In genomic region chr11:110447897-110448522, GRCh38 we compare ENCODE assay signal across 10 cellular contexts. TPM values are rescaled to one million over a fixed set of nuclear protein-coding genes. Genes with fewer than 3 reads are reported as not detected.
DNase-seq lines count a peak whose midpoint lies in the region; ATAC-seq, FAIRE-seq and TF ChIP-seq lines count a peak whose summit lies in the region.
"Had no signal": no experiment of that assay in that cellular context is flagged by ENCODE, and none has a peak within 500 bp of the region (broad histone marks: within the 10 kb centered on the region; RNA-seq: fewer than 3 reads in every experiment).

No MANE protein-coding gene starts in this region.

- H3K9me3 Mint-ChIP-seq in CD4-positive, CD25-positive, alpha-beta regulatory T cell: no peaks in the 10 kb centered on the region
- H3K9me3 Mint-ChIP-seq: activated naive CD8-positive, alpha-beta T cell treated with anti-CD3 and anti-CD28 coated beads, Interleukin-2, amount 50 U/mL, for 24 hours had no signal

- H3K27me3 Mint-ChIP-seq in CD4-positive, CD25-positive, alpha-beta regulatory T cell: no peaks in the 10 kb centered on the region
- H3K27me3 Mint-ChIP-seq: activated naive CD8-positive, alpha-beta T cell treated with anti-CD3 and anti-CD28 coated beads, Interleukin-2, amount 50 U/mL, for 24 hours had no signal

- WGBS in suprapubic skin: 67% methylated on average over 5 of the region's 5 CpGs

- no peaks in the 10 kb centered on the region for H3K9me3 ChIP-seq in CD4-positive, CD25-positive, alpha-beta regulatory T cell (ENCODE audit: control insufficient read depth in 2 of 2, low read length in 2 of 2)
- H3K9me3 ChIP-seq in lower lobe of right lung (no peaks in the 10 kb centered on the region), suprapubic skin (no peaks in the 10 kb centered on the region)

- H3K36me3 ChIP-seq in CD4-positive, CD25-positive, alpha-beta regulatory T cell (ENCODE audit: control insufficient read depth, insufficient read depth, low read length): peaks cover 4% of the 10 kb centered on the region
- peaks cover 8% of the 10 kb centered on the region for H3K36me3 ChIP-seq in lower lobe of right lung
- no peaks in the 10 kb centered on the region for H3K36me3 ChIP-seq in suprapubic skin

- peak; percentile 35 for TF ChIP-seq CTCF in lower lobe of right lung (IDR thresholded peaks at IDR 0.05)
- TF ChIP-seq CTCF in suprapubic skin (IDR thresholded peaks at IDR 0.05): no peak

- H3K27me3 ChIP-seq in CD4-positive, CD25-positive, alpha-beta regulatory T cell (ENCODE audit: control insufficient read depth, insufficient read depth, low read length): no peaks in the 10 kb centered on the region
- H3K27me3 ChIP-seq in lower lobe of right lung (ENCODE audit: low read depth) (no peaks in the 10 kb centered on the region), suprapubic skin (no peaks in the 10 kb centered on the region)

- H3K4me1 Mint-ChIP-seq in CD4-positive, CD25-positive, alpha-beta regulatory T cell: peaks cover 30 to 48% (median 34%) of the 10 kb centered on the region in 4 donors

- DNase-seq in CD4-positive, CD25-positive, alpha-beta regulatory T cell: peak in 2 of 3 donors; percentile 17 to 65
- DNase-seq in GM19239 (ENCODE audit: insufficient read length, low spot score) (no peak), astrocyte of the hippocampus (ENCODE audit: low read depth, low spot score) (peak; percentile 18), lower lobe of right lung (no peak), suprapubic skin (ENCODE audit: low spot score in 2 of 2) (no peak), NCI-H1417 treated with DMSO at 0.1 percent for 48 hours (lab: John Stamatoyannopoulos, UW) (no peak), H4 (ENCODE audit: low spot score) (no peak)
- DNase-seq: activated naive CD8-positive, alpha-beta T cell treated with anti-CD3 and anti-CD28 coated beads, Interleukin-2, amount 50 U/mL, for 24 hours; islet precursor cell had no signal

- TF ChIP-seq EP300 in suprapubic skin (IDR thresholded peaks at IDR 0.05): no peak

- no peak for TF ChIP-seq POLR2A in suprapubic skin (IDR thresholded peaks at IDR 0.05)

- no peak overlapping the region for H3K27ac ChIP-seq in CD4-positive, CD25-positive, alpha-beta regulatory T cell (ENCODE audit: insufficient read depth, low read length, poor library complexity, severe bottlenecking)
- H3K27ac ChIP-seq in lower lobe of right lung (no peak overlapping the region), suprapubic skin (no peak overlapping the region)

- H3K27ac Mint-ChIP-seq in CD4-positive, CD25-positive, alpha-beta regulatory T cell: no peak overlapping the region
- H3K27ac Mint-ChIP-seq: activated naive CD8-positive, alpha-beta T cell treated with anti-CD3 and anti-CD28 coated beads, Interleukin-2, amount 50 U/mL, for 24 hours had no signal

- no peak overlapping the region for H3K4me3 ChIP-seq in CD4-positive, CD25-positive, alpha-beta regulatory T cell (ENCODE audit: low read depth, low read length)
- H3K4me3 ChIP-seq in lower lobe of right lung (no peak overlapping the region), suprapubic skin (no peak overlapping the region)

- H3K4me3 Mint-ChIP-seq in CD4-positive, CD25-positive, alpha-beta regulatory T cell: no peak overlapping the region
- H3K4me3 Mint-ChIP-seq: activated naive CD8-positive, alpha-beta T cell treated with anti-CD3 and anti-CD28 coated beads, Interleukin-2, amount 50 U/mL, for 24 hours had no signal

- intact Hi-C loops in lower lobe of right lung (cut with DNase I): no loop called here

- FAIRE-seq in GM19239 (lab: Jason Lieb, UNC): peak; percentile 71

- no peaks in the 10 kb centered on the region for H3K4me1 ChIP-seq in CD4-positive, CD25-positive, alpha-beta regulatory T cell (ENCODE audit: control insufficient read depth, insufficient read depth, low read length, poor library complexity, severe bottlenecking)
- no peaks in the 10 kb centered on the region for H3K4me1 ChIP-seq in lower lobe of right lung
- H3K4me1 ChIP-seq in suprapubic skin: no peaks in the 10 kb centered on the region

- ATAC-seq in CD4-positive, CD25-positive, alpha-beta regulatory T cell (ENCODE audit: low read depth in 2 of 2): no peak
- ATAC-seq in lower lobe of right lung (no peak), HG03571 (IDR thresholded peaks at IDR 0.05; ENCODE audit: unreplicated experiment) (no peak)
- ATAC-seq: activated naive CD8-positive, alpha-beta T cell treated with anti-CD3 and anti-CD28 coated beads, Interleukin-2, amount 50 U/mL, for 24 hours had no signal

- H3K36me3 Mint-ChIP-seq in CD4-positive, CD25-positive, alpha-beta regulatory T cell: peaks cover 39% of the 10 kb centered on the region

RNA-seq across cellular contexts. Expression of gene FDX1, which starts 18.3 kb away (rescaled TPM):
- total RNA-seq in CD4-positive, CD25-positive, alpha-beta regulatory T cell: 9.5 TPM
- polyA plus RNA-seq in CD4-positive, CD25-positive, alpha-beta regulatory T cell: 10 to 100 TPM; 18.2 to 28.2 (median 24.4) TPM
- total RNA-seq in lower lobe of right lung (19.5 TPM), suprapubic skin (10 to 100 TPM in 2 of 4 donors, 1 to 10 TPM in 2; 6.0 to 14.6 (median 8.7) TPM)
- total RNA-seq in H4 (2014; rRNA removed; shearing (Covaris generic)): 17.9 and 19.0 TPM in 2 replicates

Comparison
In these comparisons a context has a peak if more than half of its experiments do, and no peak if none do; other contexts are left out.
1. DNase-seq: peak in CD4-positive, CD25-positive, alpha-beta regulatory T cell (2 of 3) and astrocyte of the hippocampus (single experiment); none in GM19239 (single experiment), lower lobe of right lung (single experiment), suprapubic skin (0 of 2), NCI-H1417 treated with DMSO at 0.1 percent for 48 hours (single experiment) and H4 (single experiment).